14 cellular contexts compared by ENCODE assay signal in the genomic region with DNA sequence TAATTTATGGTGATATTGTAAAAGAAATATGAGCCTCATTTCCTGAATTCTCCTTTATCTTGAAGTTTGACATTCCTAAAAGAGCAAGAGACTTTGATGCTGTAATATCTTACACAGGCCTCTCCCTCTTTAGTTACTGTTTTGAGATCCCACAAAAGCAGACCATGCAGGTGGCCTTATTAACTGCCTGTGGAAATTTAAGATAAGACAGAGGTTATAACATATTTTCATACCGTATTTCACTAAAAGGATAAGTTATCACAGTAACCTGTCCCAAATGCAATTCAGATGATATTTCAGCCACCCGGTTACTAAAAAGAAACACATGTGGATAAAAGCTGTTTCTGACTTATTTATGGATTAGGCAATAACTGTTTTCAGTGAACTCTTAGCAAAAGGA.
DNase-seq lines count a peak whose midpoint lies in the region; TF ChIP-seq lines count a peak whose summit lies in the region.
"Had no signal": no experiment of that assay in that cellular context is flagged by ENCODE, and none has a peak within 500 bp of the region (broad histone marks: within the 10 kb centered on the region; RNA-seq: fewer than 3 reads in every experiment).

No MANE protein-coding gene starts in this region.

- H3K4me1 Mint-ChIP-seq in chondrocyte (ENCODE audit: low read depth) = peaks cover 33% of the 10 kb centered on the region
- H3K4me1 Mint-ChIP-seq: H9, IgD-negative memory B cell had no signal

- peak overlapping the region; percentile 8 for H3K27ac Mint-ChIP-seq in chondrocyte (ENCODE audit: unreplicated experiment)
- H3K27ac Mint-ChIP-seq: H9, IgD-negative memory B cell had no signal

- no peaks in the 10 kb centered on the region for H3K27me3 Mint-ChIP-seq in chondrocyte (ENCODE audit: low read depth)

- DNase-seq in GM03348 (ENCODE audit: low spot score) = peak; percentile 7
- peak; percentile 86 for DNase-seq in NCI-H226
- DNase-seq in chondrocyte (ENCODE audit: low spot score) = no peak
- peak; percentile 30 for DNase-seq in iris pigment epithelial cell (ENCODE audit: low read depth)
- DNase-seq in activated naive CD4-positive, alpha-beta T cell (lab: John Stamatoyannopoulos, UW) = no peak
- no peak for DNase-seq in hypothalamus (lab: John Stamatoyannopoulos, UW)
- no peak for DNase-seq in COLO829 (ENCODE audit: low spot score)
- DNase-seq in mucosa of gallbladder (ENCODE audit: low spot score) = no peak
- DNase-seq: H9; NCI-H146; NCI-H2227 treated with DMSO at 0.1 percent for 48 hours; NCI-H526 treated with DMSO at 0.1 percent for 48 hours; NK-92 treated with Interleukin-12 subunit alpha and Interleukin-12 subunit beta, amount 100 ng/mL, for 24 hours had no signal

- no peak for TF ChIP-seq CTCF in chondrocyte (IDR thresholded peaks at IDR 0.05)

- peaks cover 5% of the 10 kb centered on the region for H3K36me3 Mint-ChIP-seq in chondrocyte (ENCODE audit: low read depth)

- H3K4me3 Mint-ChIP-seq in chondrocyte (ENCODE audit: unreplicated experiment) = no peak overlapping the region
- H3K4me3 Mint-ChIP-seq: H9, IgD-negative memory B cell had no signal

- H3K9me3 Mint-ChIP-seq in chondrocyte (ENCODE audit: low read depth) = no peaks in the 10 kb centered on the region
- H3K9me3 Mint-ChIP-seq: H9, IgD-negative memory B cell had no signal

Comparison
In these comparisons a context has a peak if more than half of its experiments do, and no peak if none do; other contexts are left out.
1. DNase-seq: peak in GM03348 (single experiment), NCI-H226 (single experiment) and iris pigment epithelial cell (single experiment); none in chondrocyte (single experiment), activated naive CD4-positive, alpha-beta T cell (0 of 4), hypothalamus (0 of 51), COLO829 (single experiment) and mucosa of gallbladder (single experiment).